14 cellular contexts compared by ENCODE assay signal in genomic region chr10:6101181-6101580, GRCh38. TPM values are rescaled to one million over a fixed set of nuclear protein-coding genes. Genes with fewer than 3 reads are reported as not detected.
DNase-seq lines count a peak whose midpoint lies in the region; ATAC-seq and TF ChIP-seq lines count a peak whose summit lies in the region.
"Had no signal": no experiment of that assay in that cellular context is flagged by ENCODE, and none has a peak within 500 bp of the region (broad histone marks: within the 10 kb centered on the region; RNA-seq: fewer than 3 reads in every experiment).

No MANE protein-coding gene starts in this region.

- no peak overlapping the region for H3K4me3 Mint-ChIP-seq in activated CD4-positive, alpha-beta T cell treated with anti-CD3 and anti-CD28 coated beads, Interleukin-2, amount 10 ng/mL, durations not matched to agents 24 days and 14 days
- no peak overlapping the region for H3K4me3 Mint-ChIP-seq in activated CD4-positive, alpha-beta memory T cell treated with anti-CD3 and anti-CD28 coated beads, Interleukin-2, amount 10 ng/mL, durations not matched to agents 7 days and 5 days

- peak overlapping the region; percentile 76 for H3K4me2 ChIP-seq in OCI-LY7 (ENCODE audit: low read length)

- peak; percentile 66 for DNase-seq in GM10248 (ENCODE audit: extremely low spot score)
- peak; percentile 72 for DNase-seq in OCI-LY7 (ENCODE audit: low spot score)
- DNase-seq in central memory CD4-positive, alpha-beta T cell = no peak
- DNase-seq in activated CD4-positive, alpha-beta T cell treated with anti-CD3 and anti-CD28 coated beads, Interleukin-2, amount 10 ng/mL, durations not matched to agents 24 days and 14 days = no peak
- no peak for DNase-seq in COLO668 (lab: John Stamatoyannopoulos, UW; ENCODE audit: unreplicated experiment)
- no peak for DNase-seq in activated CD4-positive, alpha-beta memory T cell treated with anti-CD3 and anti-CD28 coated beads, Interleukin-2, amount 10 ng/mL, durations not matched to agents 7 days and 5 days
- DNase-seq: ovary; Right ventricle myocardium superior; stimulated activated CD4-positive, alpha-beta T cell treated with anti-CD3 and anti-CD28 coated beads, Interleukin-15, amount 100 ng/mL, for 24 hours; stimulated activated CD8-positive, alpha-beta memory T cell treated with anti-CD3 and anti-CD28 coated beads, Interleukin-4, amount 100 ng/mL, for 48 hours; uterus had no signal

- H3K27ac ChIP-seq in OCI-LY7 (ENCODE audit: low read depth, low read length, poor library complexity, severe bottlenecking) = peak overlapping the region; percentile 51
- H3K27ac ChIP-seq: ovary, uterus had no signal

- no peaks in the 10 kb centered on the region for H3K9me3 ChIP-seq in OCI-LY7 (ENCODE audit: low read length)
- H3K9me3 ChIP-seq: ovary, uterus had no signal

- ATAC-seq in GM19455 (IDR thresholded peaks at IDR 0.05; ENCODE audit: unreplicated experiment) (peak; percentile 99), HG02938 (IDR thresholded peaks at IDR 0.05; ENCODE audit: unreplicated experiment) (peak; percentile 52)
- ATAC-seq: HCT116 had no signal

- H2AFZ ChIP-seq in OCI-LY7 (ENCODE audit: low read length) = no peak overlapping the region

- H3K4me1 ChIP-seq in OCI-LY7 (ENCODE audit: insufficient read depth, low read length, poor library complexity, severe bottlenecking) = peaks cover 25% of the 10 kb centered on the region
- H3K4me1 ChIP-seq: uterus had no signal

- peaks cover 96% of the 10 kb centered on the region for H3K79me2 ChIP-seq in OCI-LY7 (ENCODE audit: insufficient read depth, low read depth, low read length)

- peaks cover 30% of the 10 kb centered on the region for H3K4me1 Mint-ChIP-seq in activated CD4-positive, alpha-beta T cell treated with anti-CD3 and anti-CD28 coated beads, Interleukin-2, amount 10 ng/mL, durations not matched to agents 24 days and 14 days
- peaks cover 30% of the 10 kb centered on the region for H3K4me1 Mint-ChIP-seq in activated CD4-positive, alpha-beta memory T cell treated with anti-CD3 and anti-CD28 coated beads, Interleukin-2, amount 10 ng/mL, durations not matched to agents 7 days and 5 days

- peaks cover 64% of the 10 kb centered on the region for H3K36me3 Mint-ChIP-seq in activated CD4-positive, alpha-beta T cell treated with anti-CD3 and anti-CD28 coated beads, Interleukin-2, amount 10 ng/mL, durations not matched to agents 24 days and 14 days (ENCODE audit: low read depth)
- peaks cover 67% of the 10 kb centered on the region for H3K36me3 Mint-ChIP-seq in activated CD4-positive, alpha-beta memory T cell treated with anti-CD3 and anti-CD28 coated beads, Interleukin-2, amount 10 ng/mL, durations not matched to agents 7 days and 5 days (ENCODE audit: low read depth)

- no peaks in the 10 kb centered on the region for H3K9me3 Mint-ChIP-seq in activated CD4-positive, alpha-beta T cell treated with anti-CD3 and anti-CD28 coated beads, Interleukin-2, amount 10 ng/mL, durations not matched to agents 24 days and 14 days
- H3K9me3 Mint-ChIP-seq in activated CD4-positive, alpha-beta memory T cell treated with anti-CD3 and anti-CD28 coated beads, Interleukin-2, amount 10 ng/mL, durations not matched to agents 7 days and 5 days = no peaks in the 10 kb centered on the region

- BruUV-seq in OCI-LY7 (replicated peaks; lab: Mats Ljungman, UMichigan) = no TSS peak

- POLR2A ChIA-PET in GM10248 (lab: Yijun Ruan, JAX) = no interaction called here
- POLR2A ChIA-PET in OCI-LY7 (lab: Charles Lee) = interaction anchor here (0.5 to 1.1 kb wide), 2 partner anchors 34 to 248 kb away, joined by 4 read pairs; no protein-coding TSS in a partner anchor
- POLR2A ChIA-PET in activated CD4-positive, alpha-beta memory T cell treated with anti-CD3 and anti-CD28 coated beads, Interleukin-2, amount 10 ng/mL, durations not matched to agents 7 days and 5 days (lab: Charles Lee) = no interaction called here

- H3K4me3 ChIP-seq in OCI-LY7 (ENCODE audit: low read depth, low read length, poor library complexity, severe bottlenecking) = peak overlapping the region; percentile 47
- H3K4me3 ChIP-seq: ovary, uterus had no signal

- H3K27ac Mint-ChIP-seq in activated CD4-positive, alpha-beta T cell treated with anti-CD3 and anti-CD28 coated beads, Interleukin-2, amount 10 ng/mL, durations not matched to agents 24 days and 14 days = no peak overlapping the region
- H3K27ac Mint-ChIP-seq in activated CD4-positive, alpha-beta memory T cell treated with anti-CD3 and anti-CD28 coated beads, Interleukin-2, amount 10 ng/mL, durations not matched to agents 7 days and 5 days = no peak overlapping the region

- no peaks in the 10 kb centered on the region for H3K9me2 ChIP-seq in OCI-LY7 (ENCODE audit: insufficient read depth, low read length)

- H3K27me3 Mint-ChIP-seq in activated CD4-positive, alpha-beta T cell treated with anti-CD3 and anti-CD28 coated beads, Interleukin-2, amount 10 ng/mL, durations not matched to agents 24 days and 14 days = no peaks in the 10 kb centered on the region
- no peaks in the 10 kb centered on the region for H3K27me3 Mint-ChIP-seq in activated CD4-positive, alpha-beta memory T cell treated with anti-CD3 and anti-CD28 coated beads, Interleukin-2, amount 10 ng/mL, durations not matched to agents 7 days and 5 days

- H4K20me1 ChIP-seq in OCI-LY7 (ENCODE audit: insufficient read depth, low read length) = peaks cover 19% of the 10 kb centered on the region

- no peak for TF ChIP-seq CTCF in GM10248 (IDR thresholded peaks at IDR 0.05; ENCODE audit: control extremely low read depth, extremely low read depth, low read depth, missing control alignments)
- TF ChIP-seq CTCF in OCI-LY7 (conservative IDR thresholded peaks at IDR 0.05; ENCODE audit: low read length) = no peak

- CTCF ChIA-PET in GM10248 (lab: Yijun Ruan, JAX) (interaction anchor here (1.7 to 2.5 kb wide), 2 partner anchors 15 to 301 kb away, joined by 7 to 9 read pairs; no protein-coding TSS in a partner anchor), OCI-LY7 (lab: Charles Lee; ENCODE audit: unreplicated experiment) (no interaction called here)
- CTCF ChIA-PET in activated CD4-positive, alpha-beta memory T cell treated with anti-CD3 and anti-CD28 coated beads, Interleukin-2, amount 10 ng/mL, durations not matched to agents 7 days and 5 days (lab: Charles Lee) = interaction anchor here (0.9 to 1.5 kb wide), 4 partner anchors 15 to 301 kb away, joined by 3 to 4 read pairs (median 4); partner anchors contain the start of gene PFKFB3

- intact Hi-C loops in OCI-LY7 (cut with micrococcal nuclease; ENCODE audit: unreplicated experiment) = loop anchor here (1.0 kb wide), 1 partner anchor 9 kb away; no protein-coding TSS in a partner anchor
- intact Hi-C loops in activated CD4-positive, alpha-beta T cell treated with anti-CD3 and anti-CD28 coated beads, Interleukin-2, amount 10 ng/mL, durations not matched to agents 24 days and 14 days (cut with micrococcal nuclease) = no loop called here

- H3K36me3 ChIP-seq in OCI-LY7 (ENCODE audit: insufficient read depth, low read length) = peaks cover 97% of the 10 kb centered on the region
- H3K36me3 ChIP-seq: ovary, uterus had no signal

RNA-seq across cellular contexts. Expression of gene RBM17, which starts 12.3 kb away (rescaled TPM):
- 103 and 152 TPM in 2 replicates for total RNA-seq in OCI-LY7 (2014; rRNA removed; shearing (Covaris generic))
- 248 and 266 TPM in 2 replicates for total RNA-seq in OCI-LY7 (2022)
- 258 and 262 TPM in 2 replicates for total RNA-seq in activated CD4-positive, alpha-beta T cell treated with anti-CD3 and anti-CD28 coated beads, Interleukin-2, amount 10 ng/mL, durations not matched to agents 24 days and 14 days
- 100 to 1,000 TPM; 155 to 157 TPM for total RNA-seq in activated CD4-positive, alpha-beta memory T cell treated with anti-CD3 and anti-CD28 coated beads, Interleukin-2, amount 10 ng/mL, durations not matched to agents 7 days and 5 days

RNA-seq across cellular contexts. Expression of gene IL2RA, which starts 39.0 kb away (rescaled TPM):
- 24.0 and 24.3 TPM in 2 replicates for total RNA-seq in OCI-LY7 (2014; rRNA removed; shearing (Covaris generic))
- total RNA-seq in OCI-LY7 (2022) = 22.3 and 27.5 TPM in 2 replicates
- 965 and 989 TPM in 2 replicates for total RNA-seq in activated CD4-positive, alpha-beta T cell treated with anti-CD3 and anti-CD28 coated beads, Interleukin-2, amount 10 ng/mL, durations not matched to agents 24 days and 14 days
- total RNA-seq in activated CD4-positive, alpha-beta memory T cell treated with anti-CD3 and anti-CD28 coated beads, Interleukin-2, amount 10 ng/mL, durations not matched to agents 7 days and 5 days = 100 to 1,000 TPM; 437 to 446 TPM

Comparison
In these comparisons a context has a peak if more than half of its experiments do, and no peak if none do; other contexts are left out.
1. DNase-seq: peak in GM10248 (single experiment) and OCI-LY7 (single experiment); none in central memory CD4-positive, alpha-beta T cell (single experiment), activated CD4-positive, alpha-beta T cell treated with anti-CD3 and anti-CD28 coated beads, Interleukin-2, amount 10 ng/mL, durations not matched to agents 24 days and 14 days (single experiment), COLO668 (single experiment) and activated CD4-positive, alpha-beta memory T cell treated with anti-CD3 and anti-CD28 coated beads, Interleukin-2, amount 10 ng/mL, durations not matched to agents 7 days and 5 days (single experiment).
2. RNA of gene IL2RA, which starts 39.0 kb away (total RNA-seq): 965 to 989 TPM in activated CD4-positive, alpha-beta T cell treated with anti-CD3 and anti-CD28 coated beads, Interleukin-2, amount 10 ng/mL, durations not matched to agents 24 days and 14 days and 437 to 446 TPM in activated CD4-positive, alpha-beta memory T cell treated with anti-CD3 and anti-CD28 coated beads, Interleukin-2, amount 10 ng/mL, durations not matched to agents 7 days and 5 days; 22.3 to 27.5 TPM in OCI-LY7; every median in the first group is over 10 times any median in the second.